Comparison of ENCODE assay signal across 10 cellular contexts in genomic region chr19:2062770-2063169, GRCh38. TPM values are rescaled to one million over a fixed set of nuclear protein-coding genes. Genes with fewer than 3 reads are reported as not detected.
DNase-seq lines count a peak whose midpoint lies in the region; ATAC-seq and TF ChIP-seq lines count a peak whose summit lies in the region.
"Had no signal": no experiment of that assay in that cellular context is flagged by ENCODE, and none has a peak within 500 bp of the region (broad histone marks: within the 10 kb centered on the region; RNA-seq: fewer than 3 reads in every experiment).

No MANE protein-coding gene starts in this region.

- no peak for DNase-seq in GM23338 (ENCODE audit: low spot score)
- DNase-seq in activated naive CD4-positive, alpha-beta T cell treated with anti-CD3 and anti-CD28 coated beads, Interleukin-2, amount 50 U/mL, for 72 hours (ENCODE audit: low spot score in 2 of 2) = no peak
- no peak for DNase-seq in HAP-1 (ENCODE audit: low spot score in 2 of 2)
- no peak for DNase-seq in mucosa of gallbladder (ENCODE audit: low spot score)
- no peak for DNase-seq in C1 segment of cervical spinal cord (lab: John Stamatoyannopoulos, UW)
- DNase-seq: DMS153, NCI-H2081 treated with DMSO at 0.1 percent for 48 hours had no signal

- H3K36me3 ChIP-seq in BLaER1 treated with 17β-estradiol and CSF1 and Interleukin-3, amounts not matched to agents 10 nM and 100 nM = no peaks in the 10 kb centered on the region
- H3K36me3 ChIP-seq in GM23338 (ENCODE audit: insufficient read depth) (no peaks in the 10 kb centered on the region), HAP-1 (replicated peaks) (no peaks in the 10 kb centered on the region)

- no peak overlapping the region for H2AFZ ChIP-seq in GM23338

- in situ Hi-C loops in HAP-1 (cut with MboI; ENCODE audit: low sequenced_read_pairs) = no loop called here

- H3K4me3 Mint-ChIP-seq in GM23338 (peak overlapping the region; percentile 87), nephron (peak overlapping the region; percentile 86 to 96 (median 94))

- H3K4me1 Mint-ChIP-seq in GM23338 (peaks cover 24% of the 10 kb centered on the region), nephron (peaks cover 27% of the 10 kb centered on the region)

- H3F3A ChIP-seq in GM23338 (replicated peaks; ENCODE audit: low read depth) = peaks cover 13% of the 10 kb centered on the region; the same call in 1 of the 2 replicates

- ATAC-seq in GM23338 = no peak
- ATAC-seq in activated naive CD4-positive, alpha-beta T cell treated with anti-CD3 and anti-CD28 coated beads, Interleukin-2, amount 50 U/mL, for 72 hours = no peak
- ATAC-seq in HG02610 (IDR thresholded peaks at IDR 0.05; ENCODE audit: unreplicated experiment) = no peak

- H3K79me2 ChIP-seq in GM23338 (replicated peaks; ENCODE audit: insufficient read depth) = no peaks in the 10 kb centered on the region

- H3K9me3 ChIP-seq in BLaER1 treated with 17β-estradiol and CSF1 and Interleukin-3, amounts not matched to agents 10 nM and 100 nM (replicated peaks in 1 of 11) = no peaks in the 10 kb centered on the region
- H3K9me3 ChIP-seq in HAP-1 = no peaks in the 10 kb centered on the region

- H3K36me3 Mint-ChIP-seq in GM23338 (ENCODE audit: low read depth) = no peaks in the 10 kb centered on the region; the same call in 2 of the 3 replicates
- H3K36me3 Mint-ChIP-seq in activated naive CD4-positive, alpha-beta T cell treated with anti-CD3 and anti-CD28 coated beads, Interleukin-2, amount 50 U/mL, for 72 hours = peaks cover 0 to 5% of the 10 kb centered on the region in 2 donors
- no peaks in the 10 kb centered on the region for H3K36me3 Mint-ChIP-seq in nephron (ENCODE audit: low read depth)

- H3K27ac ChIP-seq in BLaER1 treated with 17β-estradiol and CSF1 and Interleukin-3, amounts not matched to agents 10 nM and 100 nM = peak overlapping the region in 5 of 11 experiments; percentile 90 to 92 (median 91); a peak in 6 of 22 replicates
- H3K27ac ChIP-seq in GM23338 (ENCODE audit: low read depth) = peak overlapping the region; percentile 53; the same call in 1 of the 2 replicates

- no peaks in the 10 kb centered on the region for H3K9me2 ChIP-seq in GM23338 (ENCODE audit: insufficient read depth)

- H3K9me3 Mint-ChIP-seq in GM23338 (no peaks in the 10 kb centered on the region), nephron (no peaks in the 10 kb centered on the region)
- H3K9me3 Mint-ChIP-seq in activated naive CD4-positive, alpha-beta T cell treated with anti-CD3 and anti-CD28 coated beads, Interleukin-2, amount 50 U/mL, for 72 hours = no peaks in the 10 kb centered on the region

- peaks cover 52 to 74% (median 69%) of the 10 kb centered on the region in 10 experiments for H3K4me1 ChIP-seq in BLaER1 treated with 17β-estradiol and CSF1 and Interleukin-3, amounts not matched to agents 10 nM and 100 nM
- H3K4me1 ChIP-seq in GM23338 (ENCODE audit: insufficient read depth) (peaks cover 21% of the 10 kb centered on the region), HAP-1 (peaks cover 24% of the 10 kb centered on the region)

- H3K27me3 ChIP-seq in BLaER1 treated with 17β-estradiol and CSF1 and Interleukin-3, amounts not matched to agents 10 nM and 100 nM = no peaks in the 10 kb centered on the region
- H3K27me3 ChIP-seq in GM23338 (ENCODE audit: insufficient read depth) (no peaks in the 10 kb centered on the region), HAP-1 (ENCODE audit: low read depth) (no peaks in the 10 kb centered on the region)

- peak overlapping the region; percentile 91 to 100 (median 99) for H3K4me2 ChIP-seq in BLaER1 treated with 17β-estradiol and CSF1 and Interleukin-3, amounts not matched to agents 10 nM and 100 nM
- H3K4me2 ChIP-seq in GM23338 = peak overlapping the region; percentile 85; the same call in 1 of the 2 replicates

- TF ChIP-seq CTCF in GM23338 (conservative IDR thresholded peaks at IDR 0.05; ENCODE audit: low read depth in 2 of 2) (no peak), nephron (IDR thresholded peaks at IDR 0.05; ENCODE audit: unreplicated experiment in 3 of 3) (no peak)

- H3K9ac ChIP-seq in BLaER1 treated with 17β-estradiol and CSF1 and Interleukin-3, amounts not matched to agents 10 nM and 100 nM = peak overlapping the region in 4 of 11 experiments; percentile 88 to 90 (median 89); a peak in 6 of 22 replicates

- H3K27ac Mint-ChIP-seq in GM23338 (peak overlapping the region; percentile 70), nephron (peak overlapping the region; percentile 98 to 100 (median 99))
- H3K27ac Mint-ChIP-seq in activated naive CD4-positive, alpha-beta T cell treated with anti-CD3 and anti-CD28 coated beads, Interleukin-2, amount 50 U/mL, for 72 hours = peak overlapping the region; percentile 85 to 90

- H4K20me1 ChIP-seq in BLaER1 treated with 17β-estradiol and CSF1 and Interleukin-3, amounts not matched to agents 10 nM and 100 nM = peaks cover 0 to 3% (median 0%) of the 10 kb centered on the region in 11 experiments; a peak in 1 of 22 replicates
- no peaks in the 10 kb centered on the region for H4K20me1 ChIP-seq in GM23338 (replicated peaks; ENCODE audit: insufficient read depth)

- H3K4me3 ChIP-seq in BLaER1 treated with 17β-estradiol and CSF1 and Interleukin-3, amounts not matched to agents 10 nM and 100 nM = peak overlapping the region in 1 of 10 experiments; percentile 68; a peak in 1 of 20 replicates
- no peak overlapping the region for H3K4me3 ChIP-seq in GM23338
- H3K4me3 ChIP-seq in HAP-1 = no peak overlapping the region

- peaks cover 9% of the 10 kb centered on the region for H3K27me3 Mint-ChIP-seq in GM23338 (ENCODE audit: insufficient read depth, low read depth, poor library complexity)
- no peaks in the 10 kb centered on the region for H3K27me3 Mint-ChIP-seq in nephron (ENCODE audit: low read depth)

TF ChIP-seq in GM23338, 12 proteins besides CTCF, POLR2A, EP300 and RAD21 (continues in another document):
- TF ChIP-seq EZH2 (IDR thresholded peaks at IDR 0.05; ENCODE audit: low read depth, unreplicated experiment) (no peak), ZNF114 (CRISPR knock-in tag; IDR thresholded peaks at IDR 0.05) (no peak), CREB1 (CRISPR knock-in tag; IDR thresholded peaks at IDR 0.05; ENCODE audit: low read depth) (no peak), POLR2AphosphoS5 (IDR thresholded peaks at IDR 0.05; ENCODE audit: low read depth) (no peak), STAT1 (IDR thresholded peaks at IDR 0.05; ENCODE audit: unreplicated experiment) (no peak), NANOG (IDR thresholded peaks at IDR 0.05; ENCODE audit: borderline replicate concordance) (no peak), EZH2phosphoT487 (IDR thresholded peaks at IDR 0.05; ENCODE audit: unreplicated experiment) (no peak), JUNB (IDR thresholded peaks at IDR 0.05; ENCODE audit: unreplicated experiment) (no peak)
- TF ChIP-seq, protein P1, sequence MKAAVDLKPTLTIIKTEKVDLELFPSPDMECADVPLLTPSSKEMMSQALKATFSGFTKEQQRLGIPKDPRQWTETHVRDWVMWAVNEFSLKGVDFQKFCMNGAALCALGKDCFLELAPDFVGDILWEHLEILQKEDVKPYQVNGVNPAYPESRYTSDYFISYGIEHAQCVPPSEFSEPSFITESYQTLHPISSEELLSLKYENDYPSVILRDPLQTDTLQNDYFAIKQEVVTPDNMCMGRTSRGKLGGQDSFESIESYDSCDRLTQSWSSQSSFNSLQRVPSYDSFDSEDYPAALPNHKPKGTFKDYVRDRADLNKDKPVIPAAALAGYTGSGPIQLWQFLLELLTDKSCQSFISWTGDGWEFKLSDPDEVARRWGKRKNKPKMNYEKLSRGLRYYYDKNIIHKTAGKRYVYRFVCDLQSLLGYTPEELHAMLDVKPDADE (IDR thresholded peaks at IDR 0.05) = no peak

RNA-seq across cellular contexts. Expression of gene MKNK2, which starts 11.7 kb away (rescaled TPM):
- 123 and 159 TPM in 2 replicates for total RNA-seq in GM23338 (2014; rRNA removed; shearing (Covaris generic))
- polyA plus RNA-seq in GM23338 (2016; fragmentation: Nextera tagmentation; extraction: Ambion mirVana) = 71.0 and 106 TPM in 2 replicates
- total RNA-seq in activated naive CD4-positive, alpha-beta T cell treated with anti-CD3 and anti-CD28 coated beads, Interleukin-2, amount 50 U/mL, for 72 hours = 100 to 1,000 TPM; 211 to 261 TPM
- total RNA-seq in mucosa of gallbladder = 246 TPM

RNA-seq across cellular contexts. Expression of gene MOB3A, which starts 33.4 kb away (rescaled TPM):
- total RNA-seq in GM23338 (2014; rRNA removed; shearing (Covaris generic)) = 5.9 and 9.4 TPM in 2 replicates
- polyA plus RNA-seq in GM23338 (2016; fragmentation: Nextera tagmentation; extraction: Ambion mirVana) = 2.9 TPM in 2 replicates
- 100 to 1,000 TPM in 1 of 2 donors, 10 to 100 TPM in 1; 91.8 to 183 TPM for total RNA-seq in activated naive CD4-positive, alpha-beta T cell treated with anti-CD3 and anti-CD28 coated beads, Interleukin-2, amount 50 U/mL, for 72 hours
- total RNA-seq in mucosa of gallbladder = 59.0 TPM

RNA-seq across cellular contexts. Expression of gene IZUMO4, which starts 33.9 kb away (rescaled TPM):
- 2.2 and 2.6 TPM in 2 replicates for total RNA-seq in GM23338 (2014; rRNA removed; shearing (Covaris generic))
- polyA plus RNA-seq in GM23338 (2016; fragmentation: Nextera tagmentation; extraction: Ambion mirVana) = 0.57 and 0.82 TPM in 2 replicates
- total RNA-seq in activated naive CD4-positive, alpha-beta T cell treated with anti-CD3 and anti-CD28 coated beads, Interleukin-2, amount 50 U/mL, for 72 hours = 100 to 1,000 TPM in 1 of 2 donors, 10 to 100 TPM in 1; 29.7 to 105 TPM
- 11.5 TPM for total RNA-seq in mucosa of gallbladder

RNA-seq across cellular contexts. Expression of gene BTBD2, which starts 47.3 kb away (rescaled TPM):
- 106 and 130 TPM in 2 replicates for total RNA-seq in GM23338 (2014; rRNA removed; shearing (Covaris generic))
- 23.8 and 27.2 TPM in 2 replicates for polyA plus RNA-seq in GM23338 (2016; fragmentation: Nextera tagmentation; extraction: Ambion mirVana)
- 10 to 100 TPM; 24.6 to 60.8 TPM for total RNA-seq in activated naive CD4-positive, alpha-beta T cell treated with anti-CD3 and anti-CD28 coated beads, Interleukin-2, amount 50 U/mL, for 72 hours
- 92.2 TPM for total RNA-seq in mucosa of gallbladder
